In genomic region chr12:122711267-122711666, GRCh38 we compare ENCODE assay signal across 11 cellular contexts. TPM values are rescaled to one million over a fixed set of nuclear protein-coding genes. Genes with fewer than 3 reads are reported as not detected.
"Had no signal": no experiment of that assay in that cellular context is flagged by ENCODE, and none has a peak within 500 bp of the region (broad histone marks: within the 10 kb centered on the region; RNA-seq: fewer than 3 reads in every experiment).

No MANE protein-coding gene starts in this region.

RNA-seq across cellular contexts. Expression of gene HCAR3, which starts 5.3 kb away (rescaled TPM):
- total RNA-seq: activated CD8-positive, alpha-beta memory T cell treated with anti-CD3 and anti-CD28 coated beads for 36 hours; activated naive CD8-positive, alpha-beta T cell treated with anti-CD3 and anti-CD28 coated beads, Interleukin-2, amount 10 ng/mL, durations not matched to agents 7 days and 5 days; activated T-cell treated with anti-CD3 and anti-CD28 coated beads, Interleukin-2, amount 50 U/mL, for 4 hours; endothelial cell of umbilical vein; kidney epithelial cell; left lobe of liver; pulmonary artery endothelial cell; right cardiac atrium had no signal
- polyA plus RNA-seq: immature natural killer cell had no signal

RNA-seq across cellular contexts. Expression of gene HCAR2, which starts 8.1 kb away (rescaled TPM):
- total RNA-seq: activated CD8-positive, alpha-beta memory T cell treated with anti-CD3 and anti-CD28 coated beads for 36 hours; activated naive CD8-positive, alpha-beta T cell treated with anti-CD3 and anti-CD28 coated beads, Interleukin-2, amount 10 ng/mL, durations not matched to agents 7 days and 5 days; activated T-cell treated with anti-CD3 and anti-CD28 coated beads, Interleukin-2, amount 50 U/mL, for 4 hours; endothelial cell of umbilical vein; kidney epithelial cell; left lobe of liver; pulmonary artery endothelial cell; thyroid gland had no signal
- polyA plus RNA-seq: endothelial cell of umbilical vein, immature natural killer cell had no signal

RNA-seq across cellular contexts. Expression of gene HCAR1, which starts 19.4 kb away (rescaled TPM):
- total RNA-seq: endothelial cell of umbilical vein; left lobe of liver; natural killer cell treated with Interleukin-12 subunit alpha and Interleukin-12 subunit beta and Interleukin-15 and Interleukin-18, amount 100 ng/mL, for 72 hours had no signal
- polyA plus RNA-seq: immature natural killer cell had no signal
